In genomic region chr1:160030657-160031367, GRCh38 we compare ENCODE assay signal across 1 cellular context.
TF ChIP-seq lines count a peak whose summit lies in the region.

No MANE protein-coding gene starts in this region.

TF ChIP-seq in GM12878, 131 proteins besides CTCF, POLR2A, EP300 and RAD21:
- peak in 1 of 2 experiments; percentile 22; a peak in 1 of 4 replicates for TF ChIP-seq IKZF2 (IDR thresholded peaks at IDR 0.05)
- no peak for TF ChIP-seq MTA2 (IDR thresholded peaks at IDR 0.05; ENCODE audit: low read depth)
